1 cellular context compared by ENCODE assay signal in the genomic region with DNA sequence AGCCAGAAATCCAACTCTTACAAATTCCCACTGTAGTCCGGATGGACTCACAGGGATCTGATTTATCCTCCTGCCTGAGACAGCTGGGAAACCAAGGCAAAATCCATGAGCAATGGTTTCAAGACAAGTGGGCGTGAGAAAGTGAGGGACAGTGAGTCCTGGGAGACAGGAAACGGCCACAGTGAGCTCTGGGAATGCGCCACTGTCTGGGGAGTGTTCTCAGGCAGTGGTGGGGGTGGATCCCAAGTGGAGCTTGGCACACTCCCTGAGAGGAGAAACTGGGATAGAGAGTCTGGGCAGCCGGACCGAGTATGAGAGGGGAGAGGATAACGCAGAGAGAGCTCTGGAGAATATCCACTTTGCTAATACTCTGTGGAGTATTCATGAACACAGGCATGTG.
TF ChIP-seq lines count a peak whose summit lies in the region.

No MANE protein-coding gene starts in this region.

TF ChIP-seq in IMR-90, 13 proteins besides CTCF, POLR2A, EP300 and RAD21 (continued from another document):
- TF ChIP-seq, protein P1, sequence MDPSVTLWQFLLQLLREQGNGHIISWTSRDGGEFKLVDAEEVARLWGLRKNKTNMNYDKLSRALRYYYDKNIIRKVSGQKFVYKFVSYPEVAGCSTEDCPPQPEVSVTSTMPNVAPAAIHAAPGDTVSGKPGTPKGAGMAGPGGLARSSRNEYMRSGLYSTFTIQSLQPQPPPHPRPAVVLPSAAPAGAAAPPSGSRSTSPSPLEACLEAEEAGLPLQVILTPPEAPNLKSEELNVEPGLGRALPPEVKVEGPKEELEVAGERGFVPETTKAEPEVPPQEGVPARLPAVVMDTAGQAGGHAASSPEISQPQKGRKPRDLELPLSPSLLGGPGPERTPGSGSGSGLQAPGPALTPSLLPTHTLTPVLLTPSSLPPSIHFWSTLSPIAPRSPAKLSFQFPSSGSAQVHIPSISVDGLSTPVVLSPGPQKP (IDR thresholded peaks at IDR 0.05; ENCODE audit: borderline replicate concordance, low read depth, low read length) = no peak
- TF ChIP-seq CEBPB (IDR thresholded peaks at IDR 0.05; ENCODE audit: low read depth, low read length) = no peak
